In the genomic region with DNA sequence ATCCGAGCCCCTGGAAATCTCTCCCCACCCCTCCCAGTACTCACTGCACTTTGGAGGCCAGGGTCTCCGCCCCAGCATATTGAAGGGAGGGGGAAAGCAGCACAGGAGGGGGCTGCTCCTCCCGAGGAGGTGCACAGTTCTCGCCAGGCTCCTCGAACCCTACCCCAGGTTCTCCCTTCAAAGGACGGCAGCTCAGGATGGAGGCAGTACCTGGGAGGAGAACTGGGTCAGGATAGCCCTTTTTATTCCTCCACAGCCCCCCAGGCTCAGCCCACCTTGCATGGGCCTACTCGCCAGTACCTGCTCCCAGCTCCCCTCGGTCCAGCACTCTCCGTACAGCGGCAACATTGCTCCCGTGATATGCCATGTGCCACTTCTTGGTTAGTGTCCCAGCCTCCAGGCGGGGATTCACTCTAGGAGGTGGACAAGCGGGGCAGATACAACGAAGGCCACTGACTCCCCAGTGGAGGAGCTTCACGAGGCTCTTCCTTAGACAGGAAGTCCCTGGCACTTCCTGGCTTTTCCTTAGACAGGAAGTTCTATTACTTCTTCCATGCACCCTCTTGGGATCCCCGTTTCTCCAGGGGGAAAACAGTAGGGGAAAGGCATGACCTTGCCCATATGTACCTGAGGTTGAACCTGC, we compare ENCODE assay signal across 19 cellular contexts. TPM values are rescaled to one million over a fixed set of nuclear protein-coding genes. Genes with fewer than 3 reads are reported as not detected.
DNase-seq lines count a peak whose midpoint lies in the region; ATAC-seq and TF ChIP-seq lines count a peak whose summit lies in the region.
"Had no signal": no experiment of that assay in that cellular context is flagged by ENCODE, and none has a peak within 500 bp of the region (broad histone marks: within the 10 kb centered on the region; RNA-seq: fewer than 3 reads in every experiment).

No MANE protein-coding gene starts in this region.

- peaks cover 24% of the 10 kb centered on the region for H4K20me1 ChIP-seq in neural progenitor cell (ENCODE audit: low read depth)

- TF ChIP-seq POLR2A in prostate gland (IDR thresholded peaks at IDR 0.05) = no peak

- no peak for DNase-seq in activated CD8-positive, alpha-beta memory T cell treated with anti-CD3 and anti-CD28 coated beads, Interleukin-2, amount 10 ng/mL, durations not matched to agents 7 days and 5 days
- no peak for DNase-seq in activated CD8-positive, alpha-beta memory T cell treated with anti-CD3 and anti-CD28 coated beads for 24 hours
- DNase-seq in GM13977 (ENCODE audit: low spot score) (peak; percentile 17), neural progenitor cell (ENCODE audit: low spot score) (no peak), prostate gland (ENCODE audit: low spot score) (no peak), NCI-H1436 treated with DMSO at 0.1 percent for 48 hours (lab: John Stamatoyannopoulos, UW) (no peak), mucosa of descending colon (no peak)
- no peak for DNase-seq in activated naive CD8-positive, alpha-beta T cell treated with anti-CD3 and anti-CD28 coated beads, Interleukin-2, amount 10 ng/mL, durations not matched to agents 7 days and 5 days
- DNase-seq: activated CD4-positive, CD25-positive, alpha-beta regulatory T cell; activated CD8-positive, alpha-beta memory T cell treated with anti-CD3 and anti-CD28 coated beads, Interleukin-2, amount 50 U/mL, for 48 hours; central memory CD4-positive, alpha-beta T cell; COR-L47; effector CD8-positive, alpha-beta T cell; NCI-H1694; NCI-H345; occipital lobe; stimulated activated CD4-positive, alpha-beta T cell treated with anti-CD3 and anti-CD28 coated beads, Interleukin-1b, Interleukin-23, amount 100 ng/mL, for 48 hours; substantia nigra had no signal

- H2AFZ ChIP-seq in neural progenitor cell (replicated peaks) = no peak overlapping the region

- H3K27me3 ChIP-seq in neural progenitor cell (no peaks in the 10 kb centered on the region), prostate gland (replicated peaks; ENCODE audit: insufficient read depth) (no peaks in the 10 kb centered on the region)
- H3K27me3 ChIP-seq: sigmoid colon had no signal

- H3K27ac Mint-ChIP-seq in activated CD8-positive, alpha-beta memory T cell treated with anti-CD3 and anti-CD28 coated beads, Interleukin-2, amount 10 ng/mL, durations not matched to agents 7 days and 5 days = peak overlapping the region; percentile 64
- no peak overlapping the region for H3K27ac Mint-ChIP-seq in activated naive CD8-positive, alpha-beta T cell treated with anti-CD3 and anti-CD28 coated beads, Interleukin-2, amount 10 ng/mL, durations not matched to agents 7 days and 5 days
- H3K27ac Mint-ChIP-seq in neural progenitor cell = no peak overlapping the region

- intact Hi-C loops in prostate gland (cut with DNase I) (no loop called here), mucosa of descending colon (cut with DNase I, micrococcal nuclease) (no loop called here)

- no peak overlapping the region for H3K9ac ChIP-seq in neural progenitor cell

- 88% methylated on average over 16 of the region's 16 CpGs for WGBS in prostate gland

- H3K4me3 Mint-ChIP-seq in activated CD8-positive, alpha-beta memory T cell treated with anti-CD3 and anti-CD28 coated beads, Interleukin-2, amount 10 ng/mL, durations not matched to agents 7 days and 5 days = no peak overlapping the region
- H3K4me3 Mint-ChIP-seq in activated naive CD8-positive, alpha-beta T cell treated with anti-CD3 and anti-CD28 coated beads, Interleukin-2, amount 10 ng/mL, durations not matched to agents 7 days and 5 days = peak overlapping the region; percentile 30
- peak overlapping the region; percentile 71 for H3K4me3 Mint-ChIP-seq in neural progenitor cell

- H3K9me3 Mint-ChIP-seq in activated CD8-positive, alpha-beta memory T cell treated with anti-CD3 and anti-CD28 coated beads, Interleukin-2, amount 10 ng/mL, durations not matched to agents 7 days and 5 days (ENCODE audit: low read depth) = no peaks in the 10 kb centered on the region
- no peaks in the 10 kb centered on the region for H3K9me3 Mint-ChIP-seq in activated naive CD8-positive, alpha-beta T cell treated with anti-CD3 and anti-CD28 coated beads, Interleukin-2, amount 10 ng/mL, durations not matched to agents 7 days and 5 days
- H3K9me3 Mint-ChIP-seq in neural progenitor cell = no peaks in the 10 kb centered on the region

- no peak overlapping the region for H3K4me2 ChIP-seq in neural progenitor cell

- no peak for TF ChIP-seq CTCF in GM13977 (IDR thresholded peaks at IDR 0.05; ENCODE audit: extremely low read depth, insufficient read depth, missing control alignments)
- TF ChIP-seq CTCF in neural progenitor cell (IDR thresholded peaks at IDR 0.05) = no peak
- no peak for TF ChIP-seq CTCF in prostate gland (IDR thresholded peaks at IDR 0.05)
- no peak for TF ChIP-seq CTCF in mucosa of descending colon (IDR thresholded peaks at IDR 0.05)

- H3K36me3 ChIP-seq in neural progenitor cell = no peaks in the 10 kb centered on the region
- peaks cover 14 to 30% of the 10 kb centered on the region in 2 donors for H3K36me3 ChIP-seq in prostate gland
- H3K36me3 ChIP-seq in mucosa of descending colon (ENCODE audit: low read depth) = peaks cover 4% of the 10 kb centered on the region

- H3K4me3 ChIP-seq in neural progenitor cell = no peak overlapping the region
- no peak overlapping the region for H3K4me3 ChIP-seq in prostate gland
- no peak overlapping the region for H3K4me3 ChIP-seq in mucosa of descending colon
- H3K4me3 ChIP-seq: sigmoid colon had no signal

- ATAC-seq in activated CD8-positive, alpha-beta memory T cell treated with anti-CD3 and anti-CD28 coated beads, Interleukin-2, amount 10 ng/mL, durations not matched to agents 7 days and 5 days = no peak
- no peak for ATAC-seq in activated naive CD8-positive, alpha-beta T cell treated with anti-CD3 and anti-CD28 coated beads, Interleukin-2, amount 10 ng/mL, durations not matched to agents 7 days and 5 days (ENCODE audit: low read depth)
- ATAC-seq in mucosa of descending colon = no peak

- peaks cover 48% of the 10 kb centered on the region for H3F3A ChIP-seq in neural progenitor cell (ENCODE audit: low read depth)

- peaks cover 30% of the 10 kb centered on the region for H3K36me3 Mint-ChIP-seq in activated CD8-positive, alpha-beta memory T cell treated with anti-CD3 and anti-CD28 coated beads, Interleukin-2, amount 10 ng/mL, durations not matched to agents 7 days and 5 days
- H3K36me3 Mint-ChIP-seq in activated naive CD8-positive, alpha-beta T cell treated with anti-CD3 and anti-CD28 coated beads, Interleukin-2, amount 10 ng/mL, durations not matched to agents 7 days and 5 days = peaks cover 14% of the 10 kb centered on the region
- peaks cover 30% of the 10 kb centered on the region for H3K36me3 Mint-ChIP-seq in neural progenitor cell

- H3K9me3 ChIP-seq in neural progenitor cell (ENCODE audit: low read depth) (no peaks in the 10 kb centered on the region), prostate gland (no peaks in the 10 kb centered on the region), mucosa of descending colon (no peaks in the 10 kb centered on the region)
- H3K9me3 ChIP-seq: sigmoid colon had no signal

- POLR2A ChIA-PET in activated naive CD8-positive, alpha-beta T cell treated with anti-CD3 and anti-CD28 coated beads, Interleukin-2, amount 10 ng/mL, durations not matched to agents 7 days and 5 days (lab: Charles Lee) = interaction anchor here (1.1 to 5.1 kb wide), 3 partner anchors 12 to 19 kb away, joined by 3 to 51 read pairs (median 6); partner anchors contain the start of genes ACAP1 and NEURL4

- H3K4me1 ChIP-seq in neural progenitor cell (peaks cover 6% of the 10 kb centered on the region), prostate gland (replicated peaks) (peaks cover 8% of the 10 kb centered on the region), mucosa of descending colon (ENCODE audit: low read depth) (peaks cover 12% of the 10 kb centered on the region)

- H3K27me3 Mint-ChIP-seq in activated CD8-positive, alpha-beta memory T cell treated with anti-CD3 and anti-CD28 coated beads, Interleukin-2, amount 10 ng/mL, durations not matched to agents 7 days and 5 days = no peaks in the 10 kb centered on the region
- no peaks in the 10 kb centered on the region for H3K27me3 Mint-ChIP-seq in activated naive CD8-positive, alpha-beta T cell treated with anti-CD3 and anti-CD28 coated beads, Interleukin-2, amount 10 ng/mL, durations not matched to agents 7 days and 5 days
- peaks cover 9% of the 10 kb centered on the region for H3K27me3 Mint-ChIP-seq in neural progenitor cell (ENCODE audit: insufficient read depth, low read depth)

- H3K27ac ChIP-seq in neural progenitor cell (no peak overlapping the region), prostate gland (no peak overlapping the region)
- H3K27ac ChIP-seq: sigmoid colon had no signal

- H3K79me2 ChIP-seq in neural progenitor cell (ENCODE audit: low read depth) = peaks cover 19% of the 10 kb centered on the region

- in situ Hi-C loops in GM13977 (cut with MboI; ENCODE audit: low pct_unique_long_range_greater_than_20kb, low sequenced_read_pairs, unreplicated experiment) = no loop called here

- CTCF ChIA-PET in activated CD8-positive, alpha-beta memory T cell treated with anti-CD3 and anti-CD28 coated beads, Interleukin-2, amount 10 ng/mL, durations not matched to agents 7 days and 5 days (lab: Charles Lee) = interaction anchor here (0.8 to 3.0 kb wide), 3 partner anchors 10 to 37 kb away, joined by 3 to 10 read pairs (median 3); no protein-coding TSS in a partner anchor

- H3K4me1 Mint-ChIP-seq in activated CD8-positive, alpha-beta memory T cell treated with anti-CD3 and anti-CD28 coated beads, Interleukin-2, amount 10 ng/mL, durations not matched to agents 7 days and 5 days = peaks cover 34% of the 10 kb centered on the region
- peaks cover 16% of the 10 kb centered on the region for H3K4me1 Mint-ChIP-seq in activated naive CD8-positive, alpha-beta T cell treated with anti-CD3 and anti-CD28 coated beads, Interleukin-2, amount 10 ng/mL, durations not matched to agents 7 days and 5 days
- H3K4me1 Mint-ChIP-seq in neural progenitor cell = peaks cover 20% of the 10 kb centered on the region

RNA-seq across cellular contexts. Expression of gene GPS2, which starts 2.1 kb away (rescaled TPM):
- 10 to 100 TPM; 83.7 to 85.1 TPM for total RNA-seq in activated CD8-positive, alpha-beta memory T cell treated with anti-CD3 and anti-CD28 coated beads, Interleukin-2, amount 10 ng/mL, durations not matched to agents 7 days and 5 days
- 10 to 100 TPM; 97.1 to 98.5 TPM for total RNA-seq in activated naive CD8-positive, alpha-beta T cell treated with anti-CD3 and anti-CD28 coated beads, Interleukin-2, amount 10 ng/mL, durations not matched to agents 7 days and 5 days
- total RNA-seq in neural progenitor cell (ENCODE audit: low replicate concordance) (20.5 and 41.8 TPM in 2 replicates), prostate gland (100 to 1,000 TPM in 1 of 2 donors, 10 to 100 TPM in 1; 88.4 to 140 TPM), mucosa of descending colon (10 to 100 TPM; 68.1 to 89.8 (median 83.2) TPM)

RNA-seq across cellular contexts. Expression of gene EIF5A, which starts 9.9 kb away (rescaled TPM):
- 100 to 1,000 TPM; 575 to 853 TPM for total RNA-seq in activated CD8-positive, alpha-beta memory T cell treated with anti-CD3 and anti-CD28 coated beads, Interleukin-2, amount 10 ng/mL, durations not matched to agents 7 days and 5 days
- total RNA-seq in activated naive CD8-positive, alpha-beta T cell treated with anti-CD3 and anti-CD28 coated beads, Interleukin-2, amount 10 ng/mL, durations not matched to agents 7 days and 5 days = 100 to 1,000 TPM; 420 to 451 TPM
- total RNA-seq in neural progenitor cell (ENCODE audit: low replicate concordance) = 251 and 370 TPM in 2 replicates
- total RNA-seq in prostate gland = 100 to 1,000 TPM; 172 to 195 TPM
- 100 to 1,000 TPM; 281 to 492 (median 313) TPM for total RNA-seq in mucosa of descending colon

RNA-seq across cellular contexts. Expression of gene NEURL4, which starts 11.9 kb away (rescaled TPM):
- 10 to 100 TPM; 43.7 to 44.8 TPM for total RNA-seq in activated CD8-positive, alpha-beta memory T cell treated with anti-CD3 and anti-CD28 coated beads, Interleukin-2, amount 10 ng/mL, durations not matched to agents 7 days and 5 days
- total RNA-seq in activated naive CD8-positive, alpha-beta T cell treated with anti-CD3 and anti-CD28 coated beads, Interleukin-2, amount 10 ng/mL, durations not matched to agents 7 days and 5 days = 10 to 100 TPM; 53.4 to 58.6 TPM
- total RNA-seq in neural progenitor cell (ENCODE audit: low replicate concordance) (5.1 and 26.3 TPM in 2 replicates), prostate gland (10 to 100 TPM; 15.7 to 36.0 TPM), mucosa of descending colon (10 to 100 TPM; 39.0 to 59.1 (median 44.9) TPM)

RNA-seq across cellular contexts. Expression of gene ACAP1, which starts 19.0 kb away (rescaled TPM):
- 100 to 1,000 TPM; 594 to 712 TPM for total RNA-seq in activated CD8-positive, alpha-beta memory T cell treated with anti-CD3 and anti-CD28 coated beads, Interleukin-2, amount 10 ng/mL, durations not matched to agents 7 days and 5 days
- total RNA-seq in activated naive CD8-positive, alpha-beta T cell treated with anti-CD3 and anti-CD28 coated beads, Interleukin-2, amount 10 ng/mL, durations not matched to agents 7 days and 5 days = 100 to 1,000 TPM; 710 to 756 TPM
- total RNA-seq in neural progenitor cell (ENCODE audit: low replicate concordance) (0.65 and 2.7 TPM in 2 replicates), prostate gland (1 to 10 TPM; 2.5 to 6.5 TPM), mucosa of descending colon (10 to 100 TPM in 2 of 3 donors, 1 to 10 TPM in 1; 9.2 to 16.5 (median 11.2) TPM)
- total RNA-seq: occipital lobe had no signal

RNA-seq across cellular contexts. Expression of gene YBX2, which starts 22.8 kb away (rescaled TPM):
- 1 to 10 TPM in 1 of 2 experiments, under 1 TPM in 1; 0.35 to 1.4 TPM for total RNA-seq in activated CD8-positive, alpha-beta memory T cell treated with anti-CD3 and anti-CD28 coated beads, Interleukin-2, amount 10 ng/mL, durations not matched to agents 7 days and 5 days
- total RNA-seq in activated naive CD8-positive, alpha-beta T cell treated with anti-CD3 and anti-CD28 coated beads, Interleukin-2, amount 10 ng/mL, durations not matched to agents 7 days and 5 days = 1 to 10 TPM in 1 of 2 experiments, under 1 TPM in 1; 0.37 to 1.2 TPM
- 2.7 and 9.1 TPM in 2 replicates for total RNA-seq in neural progenitor cell (ENCODE audit: low replicate concordance)
- total RNA-seq in prostate gland = 10 to 100 TPM in 1 of 2 donors, under 1 TPM in 1; 0.64 to 49.1 TPM
- total RNA-seq in mucosa of descending colon = 10 to 100 TPM; 17.9 to 71.4 (median 37.8) TPM
